ENCODE assay signal across 27 cellular contexts in the genomic region with DNA sequence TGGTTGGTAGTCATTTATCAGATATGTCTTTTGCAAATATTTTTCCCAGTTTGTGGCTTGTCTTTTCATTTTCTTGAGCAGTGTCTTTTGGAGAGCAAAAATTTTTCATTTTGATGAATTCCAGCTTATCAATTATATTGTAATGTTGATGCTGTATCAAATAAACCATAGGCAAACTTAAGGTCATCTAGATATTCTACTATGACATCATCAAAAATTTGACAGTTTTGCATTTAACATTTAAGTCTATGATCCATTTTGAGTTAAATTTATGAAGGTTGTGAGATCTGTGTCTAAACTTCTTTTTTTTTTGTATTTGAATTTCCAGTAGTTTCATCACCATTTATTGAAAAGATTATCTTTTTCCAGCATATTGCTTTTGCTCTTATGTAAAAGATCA.
"Had no signal": no experiment of that assay in that cellular context is flagged by ENCODE, and none has a peak within 500 bp of the region (broad histone marks: within the 10 kb centered on the region; RNA-seq: fewer than 3 reads in every experiment).

No MANE protein-coding gene starts in this region.

- H3K36me3 ChIP-seq: stomach, suprapubic skin, thoracic aorta, thyroid gland, tibial artery, tibial nerve, transverse colon, upper lobe of left lung, upper lobe of right lung, uterus, vagina had no signal

- DNase-seq: stimulated activated CD4-positive, alpha-beta T cell treated with anti-CD3 and anti-CD28 coated beads, Interleukin-2, amount 100 ng/mL, for 48 hours; stimulated activated CD4-positive, alpha-beta T cell treated with anti-CD3 and anti-CD28 coated beads, Interleukin-4, amount 100 ng/mL, for 1 hour; stimulated activated CD4-positive, alpha-beta T cell treated with anti-CD3 and anti-CD28 coated beads, Interleukin-4, amount 100 ng/mL, for 24 hours; stimulated activated CD4-positive, alpha-beta T cell treated with anti-CD3 and anti-CD28 coated beads, Interleukin-4, amount 100 ng/mL, for 4 hours; stimulated activated CD8-positive, alpha-beta memory T cell treated with anti-CD3 and anti-CD28 coated beads, Interleukin-4, amount 100 ng/mL, for 48 hours; stimulated activated naive B cell treated with anti-CD40 and anti-IgM and Interleukin-4, amounts not matched to agents 10 μg/mL and 1 μg/mL and 100 μg/mL, for 72 hours; stimulated activated naive CD4-positive, alpha-beta T cell; stimulated activated naive CD4-positive, alpha-beta T cell treated with Interleukin-2 at 50 U/mL for 16 hours; stimulated activated naive CD8-positive, alpha-beta T cell treated with anti-CD3 and anti-CD28 coated beads, Interleukin-15, amount 100 ng/mL, for 72 hours; stimulated activated naive CD8-positive, alpha-beta T cell treated with anti-CD3 and anti-CD28 coated beads, Interleukin-15, Interleukin-2, amounts not matched to agents 100 U/mL and 50 U/mL, for 24 hours; stomach; substantia nigra; testis; thyroid gland; tibial artery; transverse colon; trophoblast cell; upper lobe of left lung; upper lobe of right lung; uterus had no signal

- H3K27me3 ChIP-seq: stomach, suprapubic skin, testis, thyroid gland, tibial artery, tibial nerve, transverse colon, upper lobe of left lung, upper lobe of right lung, uterus, vagina had no signal

- ATAC-seq: stimulated activated effector memory CD8-positive, alpha-beta T cell treated with anti-CD3 and anti-CD28 coated beads, Interleukin-12 subunit alpha, Interleukin-12 subunit beta, amount 100 ng/mL, for 72 hours; stimulated activated memory B cell treated with anti-CD40 and anti-IgM and Interleukin-4, amounts not matched to agents 10 μg/mL and 1 μg/mL and 100 μg/mL, for 72 hours; stimulated activated naive B cell treated with anti-CD40 and anti-IgM and Interleukin-4, amounts not matched to agents 10 μg/mL and 1 μg/mL and 100 μg/mL, for 72 hours; stimulated activated naive CD8-positive, alpha-beta T cell treated with anti-CD3 and anti-CD28 coated beads, Interleukin-15, amount 100 ng/mL, for 72 hours; stimulated activated naive CD8-positive, alpha-beta T cell treated with anti-CD3 and anti-CD28 coated beads, Interleukin-15, Interleukin-2, amounts not matched to agents 100 U/mL and 50 U/mL, for 24 hours; upper lobe of right lung had no signal

- H3K4me1 ChIP-seq: stomach, suprapubic skin, testis, thyroid gland, tibial artery, tibial nerve, transverse colon, upper lobe of left lung, upper lobe of right lung, uterus, vagina had no signal

- H3K4me3 ChIP-seq: stomach, suprapubic skin, testis, thoracic aorta, thyroid gland, tibial artery, tibial nerve, transverse colon, upper lobe of left lung, upper lobe of right lung, uterus, vagina had no signal

- H3K9me3 ChIP-seq: suprapubic skin, testis, thoracic aorta, thyroid gland, transverse colon, upper lobe of left lung, uterus, vagina had no signal

- H3K27ac ChIP-seq: stomach, suprapubic skin, testis, thoracic aorta, thyroid gland, tibial artery, tibial nerve, transverse colon, upper lobe of left lung, upper lobe of right lung, uterus, vagina had no signal

- FAIRE-seq: urothelium cell line had no signal
